In genomic region chr15:91593653-91594052, GRCh38 we compare ENCODE assay signal across 3 cellular contexts.
"Had no signal": no experiment of that assay in that cellular context is flagged by ENCODE, and none has a peak within 500 bp of the region (broad histone marks: within the 10 kb centered on the region; RNA-seq: fewer than 3 reads in every experiment).

No MANE protein-coding gene starts in this region.

- H2AFZ ChIP-seq: GM23338 had no signal

- H3K36me3 ChIP-seq: HAP-1 had no signal

- H3K4me1 ChIP-seq: HAP-1 had no signal

- H3K4me3 ChIP-seq: GM23338, HAP-1, K562 had no signal

- H3K4me2 ChIP-seq: GM23338 had no signal

- H3K9me3 ChIP-seq: HAP-1 had no signal
